25 cellular contexts compared by ENCODE assay signal in genomic region chr19:30978639-30979038, GRCh38.
"Had no signal": no experiment of that assay in that cellular context is flagged by ENCODE, and none has a peak within 500 bp of the region (broad histone marks: within the 10 kb centered on the region; RNA-seq: fewer than 3 reads in every experiment).

No MANE protein-coding gene starts in this region.

- H3K9me3 ChIP-seq: uterus had no signal

- H3K27ac ChIP-seq: heart right ventricle, hepatocyte, left ventricle myocardium inferior, ovary, skin epidermis, tibial nerve, uterus had no signal

- H3K4me1 ChIP-seq: heart right ventricle, left ventricle myocardium inferior, tibial nerve, uterus had no signal

- H3K4me1 Mint-ChIP-seq: mesothelial cell of epicardium; naive B cell; natural killer cell; nephron progenitor cell; stimulated activated naive CD8-positive, alpha-beta T cell treated with anti-CD3 and anti-CD28 coated beads, Interleukin-15, amount 100 ng/mL, for 72 hours had no signal

- H3K4me3 ChIP-seq: heart right ventricle, hepatocyte, left ventricle myocardium inferior, lung, ovary, skin epidermis, tibial nerve, uterus had no signal

- H3K4me3 Mint-ChIP-seq: mesothelial cell of epicardium; naive B cell; natural killer cell; nephron progenitor cell; stimulated activated naive CD8-positive, alpha-beta T cell treated with anti-CD3 and anti-CD28 coated beads, Interleukin-15, amount 100 ng/mL, for 72 hours; type B pancreatic cell had no signal

- H3K9me3 Mint-ChIP-seq: natural killer cell had no signal

- H3K27ac Mint-ChIP-seq: mesothelial cell of epicardium; naive B cell; natural killer cell; progenitor cell of endocrine pancreas; stimulated activated naive CD8-positive, alpha-beta T cell treated with anti-CD3 and anti-CD28 coated beads, Interleukin-15, amount 100 ng/mL, for 72 hours; type B pancreatic cell had no signal

- ATAC-seq: heart right ventricle; natural killer cell; right cardiac atrium; sciatic nerve; stimulated activated naive CD8-positive, alpha-beta T cell treated with anti-CD3 and anti-CD28 coated beads, Interleukin-15, amount 100 ng/mL, for 72 hours had no signal

- H3K36me3 Mint-ChIP-seq: mesothelial cell of epicardium, natural killer cell, type B pancreatic cell had no signal

- H3K27me3 ChIP-seq: hepatocyte, tibial nerve, uterus had no signal

- DNase-seq: heart right ventricle; islet precursor cell; left ventricle myocardium inferior; mesendoderm; naive B cell; natural killer cell; nephron progenitor cell; ovary; right cardiac atrium; stimulated activated CD4-positive, alpha-beta T cell treated with anti-CD3 and anti-CD28 coated beads, Interleukin-12 subunit alpha, Interleukin-12 subunit beta, amount 100 ng/mL, for 4 hours; stimulated activated CD4-positive, alpha-beta T cell treated with anti-CD3 and anti-CD28 coated beads, Interleukin-15, amount 100 ng/mL, for 24 hours; stimulated activated CD4-positive, alpha-beta T cell treated with anti-CD3 and anti-CD28 coated beads, Interleukin-2, amount 100 ng/mL, for 24 hours; stimulated activated CD4-positive, alpha-beta T cell treated with anti-CD3 and anti-CD28 coated beads, Interleukin-4, amount 100 ng/mL, for 1 hour; stimulated activated naive CD4-positive, alpha-beta T cell treated with Interleukin-2 at 50 U/mL for 16 hours; stimulated activated naive CD8-positive, alpha-beta T cell treated with anti-CD3 and anti-CD28 coated beads, Interleukin-15, amount 100 ng/mL, for 72 hours; substantia nigra; uterus had no signal

- H3K27me3 Mint-ChIP-seq: naive B cell; progenitor cell of endocrine pancreas; stimulated activated naive CD8-positive, alpha-beta T cell treated with anti-CD3 and anti-CD28 coated beads, Interleukin-15, amount 100 ng/mL, for 72 hours had no signal

- H3K36me3 ChIP-seq: heart right ventricle, left ventricle myocardium inferior, ovary, tibial nerve, uterus had no signal
